ENCODE assay signal across 13 cellular contexts in genomic region chr3:71537211-71537611, GRCh38. TPM values are rescaled to one million over a fixed set of nuclear protein-coding genes. Genes with fewer than 3 reads are reported as not detected.
DNase-seq lines count a peak whose midpoint lies in the region; ATAC-seq and TF ChIP-seq lines count a peak whose summit lies in the region.
"Had no signal": no experiment of that assay in that cellular context is flagged by ENCODE, and none has a peak within 500 bp of the region (broad histone marks: within the 10 kb centered on the region; RNA-seq: fewer than 3 reads in every experiment).

No MANE protein-coding gene starts in this region.

- no peak overlapping the region for H3K27ac ChIP-seq in GM23338 (ENCODE audit: low read depth)

- TF ChIP-seq CTCF in mesothelial cell of epicardium (IDR thresholded peaks at IDR 0.05; ENCODE audit: unreplicated experiment), result no peak
- TF ChIP-seq CTCF in GM23338 (conservative IDR thresholded peaks at IDR 0.05; ENCODE audit: low read depth in 2 of 2), result no peak

- peak overlapping the region; percentile 80 for H3K27ac Mint-ChIP-seq in mesothelial cell of epicardium
- no peak overlapping the region for H3K27ac Mint-ChIP-seq in activated naive CD4-positive, alpha-beta T cell treated with anti-CD3 and anti-CD28 coated beads, Interleukin-2, amount 50 U/mL, for 72 hours
- no peak overlapping the region for H3K27ac Mint-ChIP-seq in GM23338
- H3K27ac Mint-ChIP-seq: CD8-positive, alpha-beta memory T cell; stimulated activated naive CD8-positive, alpha-beta T cell treated with anti-CD3 and anti-CD28 coated beads, Interleukin-15, Interleukin-2, amounts not matched to agents 100 ng/mL and 50 ng/mL, for 24 hours had no signal

- H3F3A ChIP-seq in GM23338 (replicated peaks; ENCODE audit: low read depth), result no peaks in the 10 kb centered on the region

- H3K4me3 ChIP-seq in HAP-1, result no peak overlapping the region
- H3K4me3 ChIP-seq in GM23338, result no peak overlapping the region

- no peaks in the 10 kb centered on the region for H3K9me3 ChIP-seq in HAP-1

- no peak overlapping the region for H3K4me2 ChIP-seq in GM23338

- no peaks in the 10 kb centered on the region for H3K36me3 ChIP-seq in HAP-1 (replicated peaks)
- no peaks in the 10 kb centered on the region for H3K36me3 ChIP-seq in GM23338 (ENCODE audit: insufficient read depth)

- 0 out of 2 replicates have a peak, but pooled peaks cover 3% of the 10 kb centered on the region for H3K9me2 ChIP-seq in GM23338 (ENCODE audit: insufficient read depth)

- DNase-seq in AG08396 (ENCODE audit: low spot score) (peak; percentile 78), M059J (ENCODE audit: low read depth) (peak; percentile 94), dedifferentiated amniotic fluid mesenchymal stem cell (ENCODE audit: extremely low spot score) (peak; percentile 64), mesothelial cell of epicardium (ENCODE audit: low spot score in 2 of 2, unreplicated experiment in 2 of 2) (no peak), HAP-1 (ENCODE audit: low spot score in 2 of 2) (no peak), NCI-H146 (lab: John Stamatoyannopoulos, UW) (no peak), GM23338 (ENCODE audit: low spot score) (no peak)
- no peak for DNase-seq in activated naive CD4-positive, alpha-beta T cell treated with anti-CD3 and anti-CD28 coated beads, Interleukin-2, amount 50 U/mL, for 72 hours (ENCODE audit: low spot score in 2 of 2)
- DNase-seq: CD8-positive, alpha-beta memory T cell; KBM-7; NCI-H82; small intestine had no signal

- H3K4me3 Mint-ChIP-seq in mesothelial cell of epicardium (no peak overlapping the region), GM23338 (no peak overlapping the region)
- H3K4me3 Mint-ChIP-seq: CD8-positive, alpha-beta memory T cell; stimulated activated naive CD8-positive, alpha-beta T cell treated with anti-CD3 and anti-CD28 coated beads, Interleukin-15, Interleukin-2, amounts not matched to agents 100 ng/mL and 50 ng/mL, for 24 hours had no signal

- ATAC-seq in activated naive CD4-positive, alpha-beta T cell treated with anti-CD3 and anti-CD28 coated beads, Interleukin-2, amount 50 U/mL, for 72 hours, result no peak
- ATAC-seq in GM23338, result no peak

- H3K79me2 ChIP-seq in GM23338 (replicated peaks; ENCODE audit: insufficient read depth), result no peaks in the 10 kb centered on the region

- no peak overlapping the region for H2AFZ ChIP-seq in GM23338

- in situ Hi-C loops in HAP-1 (cut with MboI; ENCODE audit: low sequenced_read_pairs), result no loop called here

- H3K36me3 Mint-ChIP-seq in mesothelial cell of epicardium (peaks cover 11% of the 10 kb centered on the region), GM23338 (ENCODE audit: low read depth) (no peaks in the 10 kb centered on the region)
- peaks cover 3 to 11% of the 10 kb centered on the region in 2 donors for H3K36me3 Mint-ChIP-seq in activated naive CD4-positive, alpha-beta T cell treated with anti-CD3 and anti-CD28 coated beads, Interleukin-2, amount 50 U/mL, for 72 hours

- H3K4me1 Mint-ChIP-seq in mesothelial cell of epicardium, result peaks cover 66% of the 10 kb centered on the region
- H3K4me1 Mint-ChIP-seq in GM23338, result peaks cover 19% of the 10 kb centered on the region

- H3K27me3 Mint-ChIP-seq in mesothelial cell of epicardium (ENCODE audit: low read depth) (no peaks in the 10 kb centered on the region), GM23338 (ENCODE audit: insufficient read depth, low read depth, poor library complexity) (no peaks in the 10 kb centered on the region)
- H3K27me3 Mint-ChIP-seq: CD8-positive, alpha-beta memory T cell; stimulated activated naive CD8-positive, alpha-beta T cell treated with anti-CD3 and anti-CD28 coated beads, Interleukin-15, Interleukin-2, amounts not matched to agents 100 ng/mL and 50 ng/mL, for 24 hours had no signal

- H3K9me3 Mint-ChIP-seq in mesothelial cell of epicardium (no peaks in the 10 kb centered on the region), GM23338 (peaks cover 3% of the 10 kb centered on the region; the same call in 1 of the 3 replicates)
- H3K9me3 Mint-ChIP-seq in activated naive CD4-positive, alpha-beta T cell treated with anti-CD3 and anti-CD28 coated beads, Interleukin-2, amount 50 U/mL, for 72 hours, result no peaks in the 10 kb centered on the region
- H3K9me3 Mint-ChIP-seq: CD8-positive, alpha-beta memory T cell; stimulated activated naive CD8-positive, alpha-beta T cell treated with anti-CD3 and anti-CD28 coated beads, Interleukin-15, Interleukin-2, amounts not matched to agents 100 ng/mL and 50 ng/mL, for 24 hours had no signal

- H3K27me3 ChIP-seq in HAP-1 (ENCODE audit: low read depth) (no peaks in the 10 kb centered on the region), GM23338 (ENCODE audit: insufficient read depth) (no peaks in the 10 kb centered on the region)

- no peaks in the 10 kb centered on the region; the same call in 1 of the 2 replicates for H4K20me1 ChIP-seq in GM23338 (replicated peaks; ENCODE audit: insufficient read depth)

- H3K4me1 ChIP-seq in HAP-1, result peaks cover 20% of the 10 kb centered on the region
- H3K4me1 ChIP-seq in GM23338 (ENCODE audit: insufficient read depth), result peaks cover 13% of the 10 kb centered on the region

TF ChIP-seq in GM23338, 12 proteins besides CTCF, POLR2A, EP300 and RAD21:
- no peak for TF ChIP-seq EZH2phosphoT487 (IDR thresholded peaks at IDR 0.05; ENCODE audit: unreplicated experiment)
- TF ChIP-seq, protein P1, sequence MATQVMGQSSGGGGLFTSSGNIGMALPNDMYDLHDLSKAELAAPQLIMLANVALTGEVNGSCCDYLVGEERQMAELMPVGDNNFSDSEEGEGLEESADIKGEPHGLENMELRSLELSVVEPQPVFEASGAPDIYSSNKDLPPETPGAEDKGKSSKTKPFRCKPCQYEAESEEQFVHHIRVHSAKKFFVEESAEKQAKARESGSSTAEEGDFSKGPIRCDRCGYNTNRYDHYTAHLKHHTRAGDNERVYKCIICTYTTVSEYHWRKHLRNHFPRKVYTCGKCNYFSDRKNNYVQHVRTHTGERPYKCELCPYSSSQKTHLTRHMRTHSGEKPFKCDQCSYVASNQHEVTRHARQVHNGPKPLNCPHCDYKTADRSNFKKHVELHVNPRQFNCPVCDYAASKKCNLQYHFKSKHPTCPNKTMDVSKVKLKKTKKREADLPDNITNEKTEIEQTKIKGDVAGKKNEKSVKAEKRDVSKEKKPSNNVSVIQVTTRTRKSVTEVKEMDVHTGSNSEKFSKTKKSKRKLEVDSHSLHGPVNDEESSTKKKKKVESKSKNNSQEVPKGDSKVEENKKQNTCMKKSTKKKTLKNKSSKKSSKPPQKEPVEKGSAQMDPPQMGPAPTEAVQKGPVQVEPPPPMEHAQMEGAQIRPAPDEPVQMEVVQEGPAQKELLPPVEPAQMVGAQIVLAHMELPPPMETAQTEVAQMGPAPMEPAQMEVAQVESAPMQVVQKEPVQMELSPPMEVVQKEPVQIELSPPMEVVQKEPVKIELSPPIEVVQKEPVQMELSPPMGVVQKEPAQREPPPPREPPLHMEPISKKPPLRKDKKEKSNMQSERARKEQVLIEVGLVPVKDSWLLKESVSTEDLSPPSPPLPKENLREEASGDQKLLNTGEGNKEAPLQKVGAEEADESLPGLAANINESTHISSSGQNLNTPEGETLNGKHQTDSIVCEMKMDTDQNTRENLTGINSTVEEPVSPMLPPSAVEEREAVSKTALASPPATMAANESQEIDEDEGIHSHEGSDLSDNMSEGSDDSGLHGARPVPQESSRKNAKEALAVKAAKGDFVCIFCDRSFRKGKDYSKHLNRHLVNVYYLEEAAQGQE (IDR thresholded peaks at IDR 0.05; ENCODE audit: unreplicated experiment), result no peak
- no peak for TF ChIP-seq ZNF114 (CRISPR knock-in tag; IDR thresholded peaks at IDR 0.05)
- no peak for TF ChIP-seq NANOG (IDR thresholded peaks at IDR 0.05; ENCODE audit: borderline replicate concordance)
- no peak for TF ChIP-seq ZNF331 (CRISPR knock-in tag; IDR thresholded peaks at IDR 0.05; ENCODE audit: low read depth)

RNA-seq across cellular contexts. Expression of gene FOXP1, which starts 46.3 kb away (rescaled TPM):
- total RNA-seq in M059J (2014; rRNA removed; shearing (Covaris generic)), result 18.1 and 19.2 TPM in 2 replicates
- total RNA-seq in mesothelial cell of epicardium, result 170 to 187 TPM (median 183 TPM) in 3 replicates
- total RNA-seq in activated naive CD4-positive, alpha-beta T cell treated with anti-CD3 and anti-CD28 coated beads, Interleukin-2, amount 50 U/mL, for 72 hours, result 100 to 1,000 TPM; 119 to 199 TPM
- 27.0 and 32.9 TPM in 2 replicates for total RNA-seq in GM23338 (2014; rRNA removed; shearing (Covaris generic))
- 31.0 and 35.5 TPM in 2 replicates for polyA plus RNA-seq in GM23338 (2016; fragmentation: Nextera tagmentation; extraction: Ambion mirVana)

Comparison
In these comparisons a context has a peak if more than half of its experiments do, and no peak if none do; other contexts are left out.
1. DNase-seq: peak in AG08396 (single experiment), M059J (single experiment) and dedifferentiated amniotic fluid mesenchymal stem cell (single experiment); none in mesothelial cell of epicardium (0 of 2), HAP-1 (0 of 2), activated naive CD4-positive, alpha-beta T cell treated with anti-CD3 and anti-CD28 coated beads, Interleukin-2, amount 50 U/mL, for 72 hours (0 of 2), NCI-H146 (single experiment) and GM23338 (single experiment).